In the genomic region with DNA sequence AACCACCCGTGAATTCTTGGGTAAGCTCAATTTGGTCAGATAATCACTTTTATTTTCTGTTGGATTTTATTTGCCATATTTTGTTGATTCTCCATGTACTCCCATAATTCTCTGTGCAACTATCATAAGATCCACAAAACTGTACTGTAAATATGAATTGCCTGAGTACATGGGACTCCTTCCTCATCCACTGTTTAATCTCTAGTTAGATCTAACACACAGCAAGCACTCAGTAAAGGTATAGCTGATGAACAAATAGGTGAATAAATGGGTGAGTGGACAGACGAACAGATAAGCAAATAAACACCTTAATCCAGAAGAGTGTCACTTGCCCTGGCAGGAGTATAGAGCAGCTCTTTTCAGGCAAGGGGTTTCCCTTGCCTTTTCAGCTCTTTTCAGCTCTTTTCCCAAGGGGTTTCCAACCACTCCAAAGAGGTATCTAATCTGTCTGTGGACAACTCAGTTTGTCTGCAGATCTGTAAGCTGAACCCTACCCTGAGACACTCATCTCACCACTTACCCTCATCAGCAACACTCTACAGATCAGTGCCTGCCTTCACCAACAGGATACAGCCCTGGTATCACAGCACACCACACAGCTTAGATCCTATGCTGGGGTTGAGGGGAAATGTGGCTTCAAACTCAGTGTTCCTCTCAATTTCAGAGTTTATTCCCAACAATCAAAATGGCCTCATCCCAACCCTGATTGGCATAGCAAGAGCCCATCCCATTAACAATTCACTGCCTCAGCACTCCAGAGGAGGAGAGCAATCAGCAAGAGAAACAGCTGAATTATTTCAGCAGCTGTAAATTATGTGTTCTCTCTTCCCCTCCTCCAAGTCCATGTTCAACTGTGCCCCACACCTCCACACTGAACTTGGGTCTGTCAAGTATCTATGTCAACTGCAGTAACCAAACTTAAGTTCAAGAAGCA, we compare ENCODE assay signal across 9 cellular contexts. TPM values are rescaled to one million over a fixed set of nuclear protein-coding genes. Genes with fewer than 3 reads are reported as not detected.
DNase-seq lines count a peak whose midpoint lies in the region; ATAC-seq and TF ChIP-seq lines count a peak whose summit lies in the region.
"Had no signal": no experiment of that assay in that cellular context is flagged by ENCODE, and none has a peak within 500 bp of the region (broad histone marks: within the 10 kb centered on the region; RNA-seq: fewer than 3 reads in every experiment).

No MANE protein-coding gene starts in this region.

- no peaks in the 10 kb centered on the region for H3F3A ChIP-seq in smooth muscle cell (ENCODE audit: low read depth)

- TF ChIP-seq CTCF in spleen (IDR thresholded peaks at IDR 0.05 in 8 of 11, conservative IDR thresholded peaks at IDR 0.05 in 3 of 11) = no peak
- no peak for TF ChIP-seq CTCF in smooth muscle cell (IDR thresholded peaks at IDR 0.05; ENCODE audit: borderline replicate concordance, insufficient read depth, poor library complexity, severe bottlenecking)

- H4K20me1 ChIP-seq in smooth muscle cell (ENCODE audit: low read depth) = peaks cover 70% of the 10 kb centered on the region

- peak; percentile 70 for ATAC-seq in HG02610 (IDR thresholded peaks at IDR 0.05; ENCODE audit: unreplicated experiment)
- ATAC-seq in HG03280 (IDR thresholded peaks at IDR 0.05; ENCODE audit: unreplicated experiment) = no peak

- no peak overlapping the region for H2AFZ ChIP-seq in smooth muscle cell (ENCODE audit: low read depth)

- DNase-seq in CMK (ENCODE audit: low read depth) = peak; percentile 26
- no peak for DNase-seq in adipocyte (ENCODE audit: low read depth)
- peak; percentile 46 for DNase-seq in myocyte (ENCODE audit: low read depth)
- no peak for DNase-seq in activated CD4-positive, alpha-beta T cell treated with anti-CD3 and anti-CD28 coated beads, Interleukin-2, amount 10 ng/mL, durations not matched to agents 24 days and 14 days
- DNase-seq in spleen = no peak
- no peak for DNase-seq in smooth muscle cell (lab: John Stamatoyannopoulos, UW; ENCODE audit: unreplicated experiment)
- DNase-seq: effector CD4-positive, alpha-beta T cell had no signal

- no peaks in the 10 kb centered on the region for H3K27me3 ChIP-seq in adipocyte (replicated peaks; ENCODE audit: control insufficient read depth, insufficient read depth, low read length)
- no peaks in the 10 kb centered on the region for H3K27me3 ChIP-seq in spleen (replicated peaks in 1 of 7)
- no peaks in the 10 kb centered on the region for H3K27me3 ChIP-seq in smooth muscle cell (ENCODE audit: low read depth)

- H3K9me3 Mint-ChIP-seq in activated CD4-positive, alpha-beta T cell treated with anti-CD3 and anti-CD28 coated beads, Interleukin-2, amount 10 ng/mL, durations not matched to agents 24 days and 14 days = no peaks in the 10 kb centered on the region

- H3K36me3 Mint-ChIP-seq in activated CD4-positive, alpha-beta T cell treated with anti-CD3 and anti-CD28 coated beads, Interleukin-2, amount 10 ng/mL, durations not matched to agents 24 days and 14 days (ENCODE audit: low read depth) = no peaks in the 10 kb centered on the region

- intact Hi-C loops in activated CD4-positive, alpha-beta T cell treated with anti-CD3 and anti-CD28 coated beads, Interleukin-2, amount 10 ng/mL, durations not matched to agents 24 days and 14 days (cut with micrococcal nuclease) = loop anchor here (5.0 kb wide), 1 partner anchor 100 kb away; no protein-coding TSS in a partner anchor
- intact Hi-C loops in spleen (cut with DNase I; ENCODE audit: low total_unique reads) = no loop called here

- no peak overlapping the region for H3K27ac Mint-ChIP-seq in activated CD4-positive, alpha-beta T cell treated with anti-CD3 and anti-CD28 coated beads, Interleukin-2, amount 10 ng/mL, durations not matched to agents 24 days and 14 days

- no peak for TF ChIP-seq POLR2A in spleen (IDR thresholded peaks at IDR 0.05)

- whole genome bisulfite sequencing in spleen, 5 donors = 59 to 86% (median 82%) methylated on average over 2 of the region's 2 CpGs
- WGBS in smooth muscle cell (ENCODE audit: low lambda C conversion rate) = 73% methylated on average over 2 of the region's 2 CpGs

- H3K9ac ChIP-seq in adipocyte (ENCODE audit: low read length) = peak overlapping the region; percentile 47
- H3K9ac ChIP-seq in smooth muscle cell (ENCODE audit: low read depth) = no peak overlapping the region

- H3K4me2 ChIP-seq in smooth muscle cell = no peak overlapping the region

- H3K9me3 ChIP-seq in adipocyte (ENCODE audit: control insufficient read depth, low read length) (no peaks in the 10 kb centered on the region), spleen (no peaks in the 10 kb centered on the region), smooth muscle cell (replicated peaks; ENCODE audit: low read depth) (no peaks in the 10 kb centered on the region)

- H3K4me3 ChIP-seq in adipocyte (ENCODE audit: low read length) = no peak overlapping the region
- no peak overlapping the region for H3K4me3 ChIP-seq in spleen
- H3K4me3 ChIP-seq in smooth muscle cell = no peak overlapping the region

- H3K27ac ChIP-seq in spleen (peak overlapping the region in 1 of 8 donors; percentile 23), smooth muscle cell (ENCODE audit: low read depth) (no peak overlapping the region)

- H3K4me1 ChIP-seq in adipocyte (ENCODE audit: control insufficient read depth, insufficient read depth, low read length) (peaks cover 67% of the 10 kb centered on the region), spleen (peaks cover 0 to 45% (median 22%) of the 10 kb centered on the region in 6 donors), smooth muscle cell (ENCODE audit: low read depth) (peaks cover 11% of the 10 kb centered on the region)

- peaks cover 33% of the 10 kb centered on the region for H3K79me2 ChIP-seq in smooth muscle cell (ENCODE audit: low read depth)

- H3K4me1 Mint-ChIP-seq in activated CD4-positive, alpha-beta T cell treated with anti-CD3 and anti-CD28 coated beads, Interleukin-2, amount 10 ng/mL, durations not matched to agents 24 days and 14 days = peaks cover 15% of the 10 kb centered on the region

- H3K27me3 Mint-ChIP-seq in activated CD4-positive, alpha-beta T cell treated with anti-CD3 and anti-CD28 coated beads, Interleukin-2, amount 10 ng/mL, durations not matched to agents 24 days and 14 days = no peaks in the 10 kb centered on the region

- H3K36me3 ChIP-seq in adipocyte (ENCODE audit: control insufficient read depth, insufficient read depth, low read length, severe bottlenecking) (no peaks in the 10 kb centered on the region), spleen (no peaks in the 10 kb centered on the region), smooth muscle cell (ENCODE audit: low read depth) (no peaks in the 10 kb centered on the region)

- H3K4me3 Mint-ChIP-seq in activated CD4-positive, alpha-beta T cell treated with anti-CD3 and anti-CD28 coated beads, Interleukin-2, amount 10 ng/mL, durations not matched to agents 24 days and 14 days = no peak overlapping the region

RNA-seq across cellular contexts. Expression of a gene that starts 51.1 kb away (rescaled TPM):
- 38.2 and 53.2 TPM in 2 replicates for total RNA-seq in myocyte
- 80.7 TPM for polyA plus RNA-seq in myocyte (2012)
- total RNA-seq in activated CD4-positive, alpha-beta T cell treated with anti-CD3 and anti-CD28 coated beads, Interleukin-2, amount 10 ng/mL, durations not matched to agents 24 days and 14 days = 31.1 and 40.5 TPM in 2 replicates
- total RNA-seq in spleen = 10 to 100 TPM; 24.5 to 42.3 (median 32.0) TPM
- polyA plus RNA-seq in spleen = 10 to 100 TPM; 23.4 to 34.2 (median 33.1) TPM
- 45.5 and 52.6 TPM in 2 replicates for total RNA-seq in smooth muscle cell
- 119 and 126 TPM in 2 replicates for polyA plus RNA-seq in smooth muscle cell

Comparison
In these comparisons a context has a peak if more than half of its experiments do, and no peak if none do; other contexts are left out.
1. DNase-seq: peak in CMK (single experiment) and myocyte (single experiment); none in adipocyte (single experiment), activated CD4-positive, alpha-beta T cell treated with anti-CD3 and anti-CD28 coated beads, Interleukin-2, amount 10 ng/mL, durations not matched to agents 24 days and 14 days (single experiment), spleen (single experiment) and smooth muscle cell (single experiment).